ENCODE assay signal across 20 cellular contexts in the genomic region with DNA sequence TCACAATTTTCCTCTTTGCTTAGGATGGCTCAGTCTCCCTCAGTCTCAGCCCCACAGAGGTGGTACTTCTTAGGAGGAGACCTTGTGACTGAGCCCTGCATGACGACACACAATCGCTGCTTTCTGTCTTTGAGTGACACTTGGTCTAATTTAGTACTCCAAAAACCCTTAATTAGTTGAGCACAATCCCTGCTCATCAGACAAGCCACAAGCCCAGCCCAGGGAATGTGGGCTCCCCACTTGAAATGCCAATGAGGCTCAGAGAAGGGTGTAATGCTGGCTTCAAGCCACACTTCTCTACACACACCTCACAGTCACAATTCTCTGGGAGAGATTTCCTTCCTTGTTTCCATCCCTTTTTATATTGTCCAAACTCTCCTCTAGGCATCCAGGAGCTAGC.
"Had no signal": no experiment of that assay in that cellular context is flagged by ENCODE, and none has a peak within 500 bp of the region (broad histone marks: within the 10 kb centered on the region; RNA-seq: fewer than 3 reads in every experiment).

No MANE protein-coding gene starts in this region.

- H3K36me3 ChIP-seq: prostate gland, vagina had no signal

- H3K4me3 Mint-ChIP-seq: activated naive CD8-positive, alpha-beta T cell treated with anti-CD3 and anti-CD28 coated beads for 36 hours; mesothelial cell of epicardium; natural killer cell; stimulated activated naive CD8-positive, alpha-beta T cell treated with anti-CD3 and anti-CD28 coated beads, Interleukin-15, amount 100 ng/mL, for 72 hours; T-helper 17 cell; type B pancreatic cell had no signal

- H3K27ac Mint-ChIP-seq: activated naive CD8-positive, alpha-beta T cell treated with anti-CD3 and anti-CD28 coated beads for 36 hours; mesothelial cell of epicardium; natural killer cell; stimulated activated naive CD8-positive, alpha-beta T cell treated with anti-CD3 and anti-CD28 coated beads, Interleukin-15, amount 100 ng/mL, for 72 hours; T-helper 17 cell; type B pancreatic cell had no signal

- H3K9me3 Mint-ChIP-seq: activated naive CD8-positive, alpha-beta T cell treated with anti-CD3 and anti-CD28 coated beads for 36 hours; natural killer cell; stimulated activated naive CD8-positive, alpha-beta T cell treated with anti-CD3 and anti-CD28 coated beads, Interleukin-15, amount 100 ng/mL, for 72 hours; type B pancreatic cell had no signal

- H3K4me1 ChIP-seq: body of pancreas, foreskin keratinocyte, prostate gland had no signal

- DNase-seq: activated CD4-positive, alpha-beta T cell treated with anti-CD3 and anti-CD28 coated beads for 4 hours; activated CD4-positive, alpha-beta T cell treated with anti-CD3 and anti-CD28 coated beads, Interleukin-2, amount 50 U/mL, for 48 hours; activated CD4-positive, CD25-positive, alpha-beta regulatory T cell; activated naive CD4-positive, alpha-beta T cell treated with Interleukin-2 at 50 U/mL for 16 hours; activated naive CD8-positive, alpha-beta T cell treated with anti-CD3 and anti-CD28 coated beads for 36 hours; activated T-cell treated with anti-CD3 and anti-CD28 coated beads, Interleukin-2, amount 50 U/mL, for 48 hours; body of pancreas; dermis blood vessel endothelial cell; effector memory CD4-positive, alpha-beta T cell; foreskin keratinocyte; natural killer cell; stimulated activated CD4-positive, alpha-beta T cell treated with anti-CD3 and anti-CD28 coated beads, Interleukin-1b, Interleukin-23, amount 100 ng/mL, for 48 hours; stimulated activated naive CD8-positive, alpha-beta T cell treated with anti-CD3 and anti-CD28 coated beads, Interleukin-15, amount 100 ng/mL, for 72 hours; T-helper 17 cell had no signal

- H3K36me3 Mint-ChIP-seq: activated naive CD8-positive, alpha-beta T cell treated with anti-CD3 and anti-CD28 coated beads for 36 hours; natural killer cell had no signal

- H3K9me3 ChIP-seq: body of pancreas, prostate gland, vagina had no signal

- H3K4me1 Mint-ChIP-seq: activated naive CD8-positive, alpha-beta T cell treated with anti-CD3 and anti-CD28 coated beads for 36 hours; natural killer cell; stimulated activated naive CD8-positive, alpha-beta T cell treated with anti-CD3 and anti-CD28 coated beads, Interleukin-15, amount 100 ng/mL, for 72 hours had no signal

- ATAC-seq: body of pancreas; foreskin keratinocyte; left lobe of liver; natural killer cell; stimulated activated naive CD8-positive, alpha-beta T cell treated with anti-CD3 and anti-CD28 coated beads, Interleukin-15, amount 100 ng/mL, for 72 hours; T-helper 17 cell had no signal

- H3K27me3 ChIP-seq: body of pancreas, vagina had no signal

- H3K27ac ChIP-seq: body of pancreas, foreskin keratinocyte, prostate gland, vagina had no signal

- H3K4me3 ChIP-seq: body of pancreas, lung, prostate gland, vagina had no signal
